ENCODE assay signal across 8 cellular contexts in the genomic region with DNA sequence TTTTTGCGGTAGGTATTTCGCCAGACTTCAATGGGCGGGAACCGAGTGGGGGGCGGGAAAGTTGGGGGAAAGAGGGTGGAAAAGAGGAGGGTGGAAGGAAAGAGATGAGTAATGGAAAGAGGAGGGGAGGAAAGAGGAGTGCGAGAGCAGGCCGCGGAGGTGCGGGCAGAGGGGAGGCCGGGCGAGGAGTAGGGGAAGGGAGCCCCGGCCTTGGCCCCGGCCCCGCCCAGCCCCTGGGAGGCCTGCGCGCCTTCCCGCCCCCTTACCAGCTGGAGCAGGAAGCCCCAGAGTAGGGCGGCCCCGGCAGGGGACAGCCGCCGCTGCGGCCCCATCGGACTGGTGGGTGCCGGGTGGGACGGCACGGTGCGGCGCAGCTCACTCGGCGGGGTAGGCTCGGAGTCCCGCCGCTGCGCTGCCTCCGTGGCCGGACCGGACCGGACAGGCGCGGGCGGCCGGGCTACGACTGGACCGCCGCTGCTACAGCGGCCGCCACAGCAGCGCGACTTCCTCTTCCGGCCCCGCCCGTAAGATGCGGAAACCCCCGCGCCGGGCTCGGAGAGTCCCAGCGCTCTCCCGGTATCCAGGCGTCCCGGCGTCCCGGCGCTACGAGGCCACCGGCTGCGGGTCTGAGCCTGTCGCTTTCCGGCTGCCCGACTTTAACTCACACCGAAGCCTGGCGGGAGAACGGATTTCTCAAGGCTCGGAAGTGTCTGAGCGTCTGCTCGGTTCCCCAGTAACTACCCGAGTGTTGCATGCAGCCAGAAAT. TPM values are rescaled to one million over a fixed set of nuclear protein-coding genes. Genes with fewer than 3 reads are reported as not detected.
A peak's percentile ranks its signal among the peaks of the same experiment; 100 is the strongest.
DNase-seq lines count a peak whose midpoint lies in the region; ATAC-seq and TF ChIP-seq lines count a peak whose summit lies in the region.

A gene with protein sequence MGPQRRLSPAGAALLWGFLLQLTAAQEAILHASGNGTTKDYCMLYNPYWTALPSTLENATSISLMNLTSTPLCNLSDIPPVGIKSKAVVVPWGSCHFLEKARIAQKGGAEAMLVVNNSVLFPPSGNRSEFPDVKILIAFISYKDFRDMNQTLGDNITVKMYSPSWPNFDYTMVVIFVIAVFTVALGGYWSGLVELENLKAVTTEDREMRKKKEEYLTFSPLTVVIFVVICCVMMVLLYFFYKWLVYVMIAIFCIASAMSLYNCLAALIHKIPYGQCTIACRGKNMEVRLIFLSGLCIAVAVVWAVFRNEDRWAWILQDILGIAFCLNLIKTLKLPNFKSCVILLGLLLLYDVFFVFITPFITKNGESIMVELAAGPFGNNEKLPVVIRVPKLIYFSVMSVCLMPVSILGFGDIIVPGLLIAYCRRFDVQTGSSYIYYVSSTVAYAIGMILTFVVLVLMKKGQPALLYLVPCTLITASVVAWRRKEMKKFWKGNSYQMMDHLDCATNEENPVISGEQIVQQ (minus strand): TSS at position 505 of the 766 bp plus-strand sequence. CDS start 173 bp downstream, at position 332.

- H3K4me1 ChIP-seq in osteoblast (ENCODE audit: insufficient read depth, low read length) (peaks cover 17% of the 10 kb centered on the region), testis (peaks cover 9% of the 10 kb centered on the region)

- H3K27ac Mint-ChIP-seq in HFFc6 = peak within 1 kb of the TSS; percentile 90
- H3K27ac Mint-ChIP-seq in activated naive CD4-positive, alpha-beta T cell treated with anti-CD3 and anti-CD28 coated beads, Interleukin-2, amount 50 U/mL, for 24 hours = peak within 1 kb of the TSS; percentile 100

- no peaks in the 10 kb centered on the region for H3K9me3 Mint-ChIP-seq in HFFc6
- H3K9me3 Mint-ChIP-seq in activated naive CD4-positive, alpha-beta T cell treated with anti-CD3 and anti-CD28 coated beads, Interleukin-2, amount 50 U/mL, for 24 hours = no peaks in the 10 kb centered on the region

- H3K36me3 ChIP-seq in GM06990 (ENCODE audit: control insufficient read depth, insufficient read depth, low read length) (no peaks in the 10 kb centered on the region), osteoblast (ENCODE audit: insufficient read depth, low read length) (no peaks in the 10 kb centered on the region), testis (ENCODE audit: low read depth, missing control alignments) (no peaks in the 10 kb centered on the region)

- TF ChIP-seq CTCF in GM06990 (IDR thresholded peaks at IDR 0.05; ENCODE audit: insufficient read depth, low read length, poor library complexity, severe bottlenecking) (no peak), HFFc6 (IDR thresholded peaks at IDR 0.05) (no peak), NB4 (IDR thresholded peaks at IDR 0.05; ENCODE audit: low read depth, low read length) (no peak), osteoblast (IDR thresholded peaks at IDR 0.05; ENCODE audit: extremely low read depth, low read depth, low read length) (no peak), testis (IDR thresholded peaks at IDR 0.05) (no peak)

- TF ChIP-seq POLR2A in NB4 (IDR thresholded peaks at IDR 0.05; ENCODE audit: extremely low read depth, insufficient read length) (peak; percentile 87), testis (IDR thresholded peaks at IDR 0.05) (no peak)

- DNase-seq in GM06990 (ENCODE audit: extremely low read depth, insufficient read length) = peak; percentile 87
- peak; percentile 81 for DNase-seq in HFFc6
- peak; percentile 92 for DNase-seq in NB4 (ENCODE audit: low read depth)
- peak; percentile 96 for DNase-seq in glomerular visceral epithelial cell (ENCODE audit: extremely low spot score)
- DNase-seq in osteoblast (ENCODE audit: insufficient read length, low spot score, missing footprints) = peak; percentile 98
- DNase-seq in testis = peak; percentile 83

- H4K20me1 ChIP-seq in osteoblast (ENCODE audit: insufficient read depth, low read length) = no peaks in the 10 kb centered on the region

- H3K4me3 Mint-ChIP-seq in HFFc6 = peak within 1 kb of the TSS; percentile 96
- H3K4me3 Mint-ChIP-seq in activated naive CD4-positive, alpha-beta T cell treated with anti-CD3 and anti-CD28 coated beads, Interleukin-2, amount 50 U/mL, for 24 hours = peak within 1 kb of the TSS; percentile 98

- H3K9me3 ChIP-seq in osteoblast (ENCODE audit: low read depth, low read length) (no peaks in the 10 kb centered on the region), testis (no peaks in the 10 kb centered on the region)

- H3K27me3 ChIP-seq in GM06990 (replicated peaks; ENCODE audit: control insufficient read depth, insufficient read depth, low read length) (no peaks in the 10 kb centered on the region), osteoblast (ENCODE audit: insufficient read depth, low read length) (no peaks in the 10 kb centered on the region), testis (no peaks in the 10 kb centered on the region)

- H3K4me3 ChIP-seq in GM06990 (replicated peaks; ENCODE audit: low read depth, low read length) = peak within 1 kb of the TSS; percentile 81
- peak within 1 kb of the TSS; percentile 80 for H3K4me3 ChIP-seq in NB4 (ENCODE audit: low read depth, low read length)
- H3K4me3 ChIP-seq in osteoblast (ENCODE audit: insufficient read depth, low read length) = peak within 1 kb of the TSS; percentile 83
- H3K4me3 ChIP-seq in testis = peak within 1 kb of the TSS; percentile 81 to 90

- WGBS in testis, 2 donors = 0 to 1% methylated on average over 27 to 77 of the region's 77 CpGs

- H2AFZ ChIP-seq in osteoblast (ENCODE audit: low read length) = peak within 1 kb of the TSS; percentile 96

- peak; percentile 96 for ATAC-seq in SK-N-SH treated with all-trans-retinoic acid at 6 μM for 48 hours

- peak within 1 kb of the TSS; percentile 98 for H3K4me2 ChIP-seq in osteoblast (ENCODE audit: insufficient read depth, low read length)

- H3K27me3 Mint-ChIP-seq in HFFc6 (ENCODE audit: insufficient read depth) = peaks cover 2% of the 10 kb centered on the region
- no peaks in the 10 kb centered on the region for H3K27me3 Mint-ChIP-seq in activated naive CD4-positive, alpha-beta T cell treated with anti-CD3 and anti-CD28 coated beads, Interleukin-2, amount 50 U/mL, for 24 hours

- peaks cover 40% of the 10 kb centered on the region for H3K79me2 ChIP-seq in osteoblast (ENCODE audit: insufficient read depth, low read length)

- peaks cover 10% of the 10 kb centered on the region; the same call in 1 of the 2 replicates for H3K36me3 Mint-ChIP-seq in HFFc6 (ENCODE audit: low read depth)
- peaks cover 4% of the 10 kb centered on the region for H3K36me3 Mint-ChIP-seq in activated naive CD4-positive, alpha-beta T cell treated with anti-CD3 and anti-CD28 coated beads, Interleukin-2, amount 50 U/mL, for 24 hours

- H3K27ac ChIP-seq in osteoblast (ENCODE audit: low read depth, low read length) = peak within 1 kb of the TSS; percentile 65
- H3K27ac ChIP-seq in testis = peak within 1 kb of the TSS; percentile 91 to 96

- peaks cover 51% of the 10 kb centered on the region for H3K4me1 Mint-ChIP-seq in HFFc6 (ENCODE audit: low read depth)
- peaks cover 58% of the 10 kb centered on the region for H3K4me1 Mint-ChIP-seq in activated naive CD4-positive, alpha-beta T cell treated with anti-CD3 and anti-CD28 coated beads, Interleukin-2, amount 50 U/mL, for 24 hours

- intact Hi-C loops in testis (cut with DNase I; ENCODE audit: low total_unique reads) = no loop called here

TF ChIP-seq in SK-N-SH treated with all-trans-retinoic acid at 6 μM for 48 hours, 23 proteins besides CTCF, POLR2A, EP300 and RAD21:
- TF ChIP-seq ZFP3 (CRISPR knock-in tag; IDR thresholded peaks at IDR 0.05) = peak; percentile 37; the same call in 1 of the 2 replicates
- TF ChIP-seq, protein P1, sequence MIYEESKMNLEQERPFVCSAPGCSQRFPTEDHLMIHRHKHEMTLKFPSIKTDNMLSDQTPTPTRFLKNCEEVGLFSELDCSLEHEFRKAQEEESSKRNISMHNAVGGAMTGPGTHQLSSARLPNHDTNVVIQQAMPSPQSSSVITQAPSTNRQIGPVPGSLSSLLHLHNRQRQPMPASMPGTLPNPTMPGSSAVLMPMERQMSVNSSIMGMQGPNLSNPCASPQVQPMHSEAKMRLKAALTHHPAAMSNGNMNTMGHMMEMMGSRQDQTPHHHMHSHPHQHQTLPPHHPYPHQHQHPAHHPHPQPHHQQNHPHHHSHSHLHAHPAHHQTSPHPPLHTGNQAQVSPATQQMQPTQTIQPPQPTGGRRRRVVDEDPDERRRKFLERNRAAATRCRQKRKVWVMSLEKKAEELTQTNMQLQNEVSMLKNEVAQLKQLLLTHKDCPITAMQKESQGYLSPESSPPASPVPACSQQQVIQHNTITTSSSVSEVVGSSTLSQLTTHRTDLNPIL (CRISPR knock-in tag; IDR thresholded peaks at IDR 0.05; ENCODE audit: low read depth) = no peak

RNA-seq across cellular contexts. Expression of the gene that starts here (rescaled TPM):
- 100 to 1,000 TPM; 119 to 170 (median 138) TPM for total RNA-seq in HFFc6 (2021; fragmentation: NEBNext Ultra II Directional; extraction: Animal tissue kit (Norgen Biotek cat#: 25700))
- total RNA-seq in osteoblast (81.3 and 87.6 TPM in 2 replicates), testis (10 to 100 TPM; 70.9 to 89.3 TPM)
- 41.2 TPM for polyA plus RNA-seq in testis (ENCODE audit: insufficient read depth, low read depth, low replicate concordance)

Comparison
In these comparisons a context has a peak if more than half of its experiments do, and no peak if none do; other contexts are left out.
1. Peak in every context shown above with its lines: DNase-seq, ATAC-seq, H3K4me3 ChIP-seq and H3K27ac ChIP-seq.